In the genomic region with DNA sequence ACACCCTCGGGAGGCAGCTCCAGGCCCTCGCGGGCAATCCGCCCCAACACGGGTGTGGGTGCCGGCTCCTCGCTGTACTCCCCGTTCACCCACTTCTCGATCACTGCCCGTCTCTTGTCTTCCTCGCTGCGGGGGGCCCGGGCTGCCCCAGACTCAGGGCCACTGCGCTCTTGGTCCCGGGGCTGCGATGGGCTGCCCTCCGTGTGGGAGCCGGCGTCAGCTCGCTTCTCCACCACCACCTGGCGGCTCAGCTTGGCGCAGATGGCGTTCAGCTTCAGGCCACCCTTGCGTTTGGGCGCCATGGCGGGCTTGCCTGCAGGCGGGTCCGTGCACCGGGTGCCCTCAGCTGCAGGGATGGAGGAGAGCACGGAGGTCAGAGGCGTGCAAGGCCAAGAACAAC, we compare ENCODE assay signal across 15 cellular contexts.
DNase-seq lines count a peak whose midpoint lies in the region; ATAC-seq and TF ChIP-seq lines count a peak whose summit lies in the region.
"Had no signal": no experiment of that assay in that cellular context is flagged by ENCODE, and none has a peak within 500 bp of the region (broad histone marks: within the 10 kb centered on the region; RNA-seq: fewer than 3 reads in every experiment).

No MANE protein-coding gene starts in this region.

- H3K4me3 ChIP-seq in cardiac muscle cell (no peak overlapping the region), esophagus (ENCODE audit: low read depth in 1 of 2, low read length in 2 of 2) (no peak overlapping the region), muscle layer of colon (ENCODE audit: low read depth in 1 of 2, low read length in 2 of 2) (no peak overlapping the region), stomach smooth muscle (ENCODE audit: low read length in 2 of 2) (no peak overlapping the region)
- H3K4me3 ChIP-seq: BLaER1 treated with 17β-estradiol and CSF1 and Interleukin-3, amounts not matched to agents 10 nM and 100 nM; Peyer's patch had no signal

- no peak for ATAC-seq in Right ventricle myocardium superior (ENCODE audit: poor library complexity)

- H3K9ac ChIP-seq in muscle layer of colon (ENCODE audit: low read length) (no peak overlapping the region), stomach smooth muscle (ENCODE audit: low read length in 2 of 2) (no peak overlapping the region)
- H3K9ac ChIP-seq: BLaER1 treated with 17β-estradiol and CSF1 and Interleukin-3, amounts not matched to agents 10 nM and 100 nM had no signal

- WGBS in esophagus, 2 donors, result 94 to 95% methylated on average over 31 of the region's 31 CpGs

- intact Hi-C loops in Right ventricle myocardium superior (cut with DNase I), result loop anchor here (10.0 kb wide), 1 partner anchor 200 kb away; no protein-coding TSS in a partner anchor

- no peak for DNase-seq in cardiac muscle cell (ENCODE audit: low read depth in 1 of 2, low spot score in 1 of 2)
- no peak for DNase-seq in Right ventricle myocardium superior
- DNase-seq in GDM1 (lab: John Stamatoyannopoulos, UW), result no peak
- DNase-seq in activated CD4-positive, alpha-beta T cell treated with anti-CD3 and anti-CD28 coated beads, Interleukin-2, amount 50 U/mL, for 48 hours, result no peak
- DNase-seq in GM19240 (ENCODE audit: insufficient read length, low spot score), result no peak
- DNase-seq: 8988T, EL, NCI-H1436, NCI-H2029 treated with DMSO at 0.1 percent for 48 hours, NCI-H524, Peyer's patch had no signal

- H3K4me1 ChIP-seq in cardiac muscle cell (ENCODE audit: low read depth) (peaks cover 49% of the 10 kb centered on the region), esophagus (ENCODE audit: control insufficient read depth in 2 of 2, insufficient read depth in 2 of 2, low read length in 1 of 2) (peaks cover 0 to 11% of the 10 kb centered on the region in 2 donors), muscle layer of colon (ENCODE audit: insufficient read depth, low read length) (peaks cover 68% of the 10 kb centered on the region), stomach smooth muscle (ENCODE audit: control insufficient read depth, insufficient read depth, low read length) (peaks cover 82% of the 10 kb centered on the region)

- TF ChIP-seq CTCF in cardiac muscle cell (IDR thresholded peaks at IDR 0.05; ENCODE audit: low read depth, low read length), result no peak

- H3K9me3 ChIP-seq in cardiac muscle cell (ENCODE audit: low read depth) (no peaks in the 10 kb centered on the region), esophagus (ENCODE audit: control insufficient read depth in 2 of 2, insufficient read depth in 1 of 2, low read depth in 1 of 2, low read length in 1 of 2) (no peaks in the 10 kb centered on the region), muscle layer of colon (ENCODE audit: low read length) (no peaks in the 10 kb centered on the region), stomach smooth muscle (ENCODE audit: control insufficient read depth in 2 of 2, low read length in 2 of 2) (no peaks in the 10 kb centered on the region)
- H3K9me3 ChIP-seq: BLaER1 treated with 17β-estradiol and CSF1 and Interleukin-3, amounts not matched to agents 10 nM and 100 nM; Peyer's patch had no signal

- H3K27ac ChIP-seq in cardiac muscle cell (peak overlapping the region; percentile 94), esophagus (ENCODE audit: low read depth in 2 of 2, low read length in 1 of 2) (peak overlapping the region; percentile 13 to 60), muscle layer of colon (ENCODE audit: low read depth, low read length) (peak overlapping the region; percentile 55), stomach smooth muscle (ENCODE audit: low read length) (peak overlapping the region; percentile 93)
- H3K27ac ChIP-seq: BLaER1 treated with 17β-estradiol and CSF1 and Interleukin-3, amounts not matched to agents 10 nM and 100 nM had no signal

- H3K27me3 ChIP-seq in cardiac muscle cell, result no peaks in the 10 kb centered on the region
- H3K27me3 ChIP-seq in esophagus (ENCODE audit: control insufficient read depth in 1 of 2, insufficient read depth in 2 of 2, low read length in 2 of 2), result no peaks in the 10 kb centered on the region
- no peaks in the 10 kb centered on the region for H3K27me3 ChIP-seq in muscle layer of colon (ENCODE audit: control insufficient read depth in 1 of 2, insufficient read depth in 2 of 2, low read length in 2 of 2)
- no peaks in the 10 kb centered on the region for H3K27me3 ChIP-seq in stomach smooth muscle (ENCODE audit: control insufficient read depth in 1 of 2, insufficient read depth in 2 of 2, low read length in 2 of 2)
- H3K27me3 ChIP-seq: BLaER1 treated with 17β-estradiol and CSF1 and Interleukin-3, amounts not matched to agents 10 nM and 100 nM; Peyer's patch had no signal

- peaks cover 7% of the 10 kb centered on the region for H3K36me3 ChIP-seq in cardiac muscle cell
- peaks cover 0 to 30% of the 10 kb centered on the region in 2 donors for H3K36me3 ChIP-seq in esophagus (ENCODE audit: control insufficient read depth in 2 of 2, insufficient read depth in 2 of 2, low read length in 1 of 2)
- H3K36me3 ChIP-seq in muscle layer of colon (ENCODE audit: insufficient read depth, low read length), result no peaks in the 10 kb centered on the region
- H3K36me3 ChIP-seq in stomach smooth muscle (ENCODE audit: control insufficient read depth in 2 of 2, insufficient read depth in 2 of 2, low read length in 2 of 2), result peaks cover 0 to 2% of the 10 kb centered on the region in 2 donors
- H3K36me3 ChIP-seq: BLaER1 treated with 17β-estradiol and CSF1 and Interleukin-3, amounts not matched to agents 10 nM and 100 nM had no signal

Comparison
In these comparisons a context has a peak if more than half of its experiments do, and no peak if none do; other contexts are left out.
1. H3K27ac ChIP-seq: peak in every context shown above with its lines; median percentile 94 in cardiac muscle cell; 93 in stomach smooth muscle; 55 in muscle layer of colon; 36 in esophagus.